ENCODE assay signal across 8 cellular contexts in the genomic region with DNA sequence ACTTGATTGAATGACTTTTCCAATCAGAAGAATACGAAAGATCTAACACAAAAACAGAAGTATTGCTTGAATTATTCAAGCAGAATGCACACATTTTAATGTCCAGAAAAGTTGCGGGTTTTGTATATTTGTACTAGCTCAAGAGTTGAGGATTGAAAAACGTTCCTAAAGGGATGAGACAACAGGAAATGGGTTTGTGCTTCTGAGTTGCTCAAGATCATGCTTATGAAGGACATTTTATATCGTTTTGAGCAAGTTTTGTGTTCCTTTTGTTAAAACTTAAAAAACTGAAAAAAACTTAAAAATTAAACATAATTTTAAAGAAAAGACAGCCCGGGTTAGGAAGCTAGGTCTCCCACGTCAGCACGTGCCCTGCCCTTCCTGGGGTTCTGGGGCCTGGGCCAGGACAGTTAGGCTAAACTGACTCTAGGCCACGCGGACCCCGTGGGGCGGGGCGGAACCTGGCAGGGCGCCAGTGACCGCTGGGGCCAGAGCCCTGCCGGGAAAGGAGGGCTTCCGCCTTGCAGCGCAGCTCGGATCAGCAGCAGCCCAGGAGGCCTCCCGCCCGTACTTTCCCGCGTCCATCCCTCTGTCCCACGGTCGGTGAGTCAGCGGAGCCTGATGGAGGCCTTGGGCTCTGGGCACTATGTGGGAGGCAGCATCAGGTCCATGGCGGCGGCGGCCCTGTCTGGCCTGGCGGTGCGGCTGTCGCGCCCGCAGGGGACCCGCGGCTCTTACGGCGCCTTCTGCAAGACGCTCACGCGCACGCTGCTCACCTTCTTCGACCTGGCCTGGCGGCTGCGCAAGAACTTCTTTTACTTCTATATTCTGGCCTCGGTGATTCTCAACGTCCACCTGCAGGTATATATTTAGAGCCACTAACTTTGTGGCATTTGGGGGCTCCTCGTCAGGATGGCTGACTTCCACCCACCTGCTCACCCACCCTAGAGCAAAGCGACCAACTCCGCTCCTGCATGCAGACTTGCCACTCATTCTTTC. TPM values are rescaled to one million over a fixed set of nuclear protein-coding genes. Genes with fewer than 3 reads are reported as not detected.
A peak's percentile ranks its signal among the peaks of the same experiment; 100 is the strongest.
DNase-seq lines count a peak whose midpoint lies in the region; ATAC-seq and TF ChIP-seq lines count a peak whose summit lies in the region.

A gene (plus strand): TSS at position 517 of the 999 bp plus-strand sequence. CDS start 105 bp downstream, at position 622.

- ATAC-seq in HG02870 (IDR thresholded peaks at IDR 0.05; ENCODE audit: unreplicated experiment) (peak; percentile 38), HG03135 (IDR thresholded peaks at IDR 0.05; ENCODE audit: unreplicated experiment) (no peak)
- ATAC-seq in central memory CD8-positive, alpha-beta T cell (replicated peaks; ENCODE audit: extremely low read depth, poor library complexity, severe bottlenecking) = no peak

- no peaks in the 10 kb centered on the region for H3K36me3 Mint-ChIP-seq in T-helper 2 cell treated with Interferon-gamma antibody and Interleukin-4, amounts not matched to agents 5 μg/mL and 100 μg/mL, for 36 hours (ENCODE audit: low read depth)
- peaks cover 2% of the 10 kb centered on the region for H3K36me3 Mint-ChIP-seq in central memory CD8-positive, alpha-beta T cell (ENCODE audit: insufficient read depth)

- peak within 1 kb of the TSS; percentile 78 for H3K27ac Mint-ChIP-seq in T-helper 2 cell treated with Interferon-gamma antibody and Interleukin-4, amounts not matched to agents 5 μg/mL and 100 μg/mL, for 36 hours
- no peak within 1 kb of the TSS for H3K27ac Mint-ChIP-seq in central memory CD8-positive, alpha-beta T cell (ENCODE audit: low read depth)

- no peak for TF ChIP-seq CTCF in kidney epithelial cell (IDR thresholded peaks at IDR 0.05; ENCODE audit: insufficient read depth, low read length, poor library complexity, severe bottlenecking)

- H3K9me3 Mint-ChIP-seq in T-helper 2 cell treated with Interferon-gamma antibody and Interleukin-4, amounts not matched to agents 5 μg/mL and 100 μg/mL, for 36 hours = no peaks in the 10 kb centered on the region
- no peaks in the 10 kb centered on the region for H3K9me3 Mint-ChIP-seq in central memory CD8-positive, alpha-beta T cell

- H3K4me3 ChIP-seq in kidney epithelial cell (ENCODE audit: low read depth, low read length) = peak within 1 kb of the TSS; percentile 31

- peaks cover 11% of the 10 kb centered on the region for H3K4me1 Mint-ChIP-seq in T-helper 2 cell treated with Interferon-gamma antibody and Interleukin-4, amounts not matched to agents 5 μg/mL and 100 μg/mL, for 36 hours (ENCODE audit: low read depth)
- H3K4me1 Mint-ChIP-seq in central memory CD8-positive, alpha-beta T cell = peaks cover 11% of the 10 kb centered on the region

- no peaks in the 10 kb centered on the region for H3K27me3 ChIP-seq in kidney epithelial cell (ENCODE audit: control insufficient read depth, insufficient read depth, low read length)

- H3K27me3 Mint-ChIP-seq in T-helper 2 cell treated with Interferon-gamma antibody and Interleukin-4, amounts not matched to agents 5 μg/mL and 100 μg/mL, for 36 hours (ENCODE audit: low read depth) = peaks cover 21% of the 10 kb centered on the region
- peaks cover 35% of the 10 kb centered on the region for H3K27me3 Mint-ChIP-seq in central memory CD8-positive, alpha-beta T cell

- H3K4me3 Mint-ChIP-seq in T-helper 2 cell treated with Interferon-gamma antibody and Interleukin-4, amounts not matched to agents 5 μg/mL and 100 μg/mL, for 36 hours = peak within 1 kb of the TSS; percentile 83
- peak within 1 kb of the TSS; percentile 66 for H3K4me3 Mint-ChIP-seq in central memory CD8-positive, alpha-beta T cell

- no peaks in the 10 kb centered on the region for H3K36me3 ChIP-seq in kidney epithelial cell (ENCODE audit: control insufficient read depth, insufficient read depth, low read length)

- DNase-seq in GM04504 (ENCODE audit: low read depth) (peak; percentile 42), kidney epithelial cell (ENCODE audit: low read depth) (peak; percentile 25), GM19238 (ENCODE audit: insufficient read length, low spot score) (no peak)
- peak; percentile 45 for DNase-seq in T-helper 2 cell treated with Interferon-gamma antibody and Interleukin-4, amounts not matched to agents 5 μg/mL and 100 μg/mL, for 36 hours (ENCODE audit: low spot score)
- no peak for DNase-seq in central memory CD8-positive, alpha-beta T cell (ENCODE audit: low spot score in 2 of 2)
- DNase-seq in stimulated activated CD4-positive, alpha-beta T cell treated with anti-CD3 and anti-CD28 coated beads, Interleukin-12 subunit alpha, Interleukin-12 subunit beta, amount 100 ng/mL, for 4 hours = peak; percentile 3

RNA-seq across cellular contexts. Expression of the gene that starts here (rescaled TPM):
- 1.6 and 1.9 TPM in 2 replicates for total RNA-seq in kidney epithelial cell

Comparison
In these comparisons a context has a peak if more than half of its experiments do, and no peak if none do; other contexts are left out.
1. DNase-seq: peak in GM04504 (single experiment), T-helper 2 cell treated with Interferon-gamma antibody and Interleukin-4, amounts not matched to agents 5 μg/mL and 100 μg/mL, for 36 hours (single experiment), kidney epithelial cell (single experiment) and stimulated activated CD4-positive, alpha-beta T cell treated with anti-CD3 and anti-CD28 coated beads, Interleukin-12 subunit alpha, Interleukin-12 subunit beta, amount 100 ng/mL, for 4 hours (single experiment); none in central memory CD8-positive, alpha-beta T cell (0 of 2) and GM19238 (single experiment).